In the genomic region with DNA sequence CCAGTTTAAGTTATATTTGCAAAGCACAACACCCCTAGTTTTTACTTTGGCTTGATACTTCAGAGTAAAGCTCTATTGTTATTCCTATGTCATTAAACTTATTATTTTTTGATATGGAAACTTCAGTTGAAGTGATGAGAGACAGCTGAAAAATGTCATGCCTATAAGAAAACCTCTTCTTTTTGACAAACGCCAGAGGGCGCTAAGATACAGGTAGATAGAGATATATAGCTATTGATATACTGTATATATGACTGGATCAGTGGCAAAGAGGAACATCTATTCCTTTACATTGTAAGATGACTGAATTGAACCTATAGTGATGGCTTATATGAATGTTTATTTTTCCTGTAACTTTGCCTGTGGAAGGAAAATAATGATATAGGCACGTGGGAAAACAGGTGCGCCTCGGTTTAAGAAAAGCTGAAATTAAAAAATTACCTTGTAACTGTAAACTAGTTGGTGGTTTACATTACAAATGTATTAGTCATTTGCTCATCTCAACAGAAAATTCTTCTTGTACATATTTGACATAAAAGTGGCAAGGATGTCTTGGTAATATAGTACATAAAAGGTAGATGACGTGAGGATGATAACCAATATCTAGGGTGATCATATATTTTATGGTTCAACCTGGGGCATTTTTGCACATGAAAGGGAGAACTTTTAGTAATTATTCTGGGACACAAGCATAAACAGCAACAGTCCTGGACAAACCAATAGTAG, we compare ENCODE assay signal across 9 cellular contexts.
A peak's percentile ranks its signal among the peaks of the same experiment; 100 is the strongest.
DNase-seq lines count a peak whose midpoint lies in the region; ATAC-seq and TF ChIP-seq lines count a peak whose summit lies in the region.
"Had no signal": no experiment of that assay in that cellular context is flagged by ENCODE, and none has a peak within 500 bp of the region (broad histone marks: within the 10 kb centered on the region; RNA-seq: fewer than 3 reads in every experiment).

No MANE protein-coding gene starts in this region.

- H3K27ac ChIP-seq in PC-9: peak overlapping the region; percentile 26
- H3K27ac ChIP-seq: BLaER1 had no signal

- H4K20me1 ChIP-seq in PC-9 (ENCODE audit: insufficient read depth): no peaks in the 10 kb centered on the region
- H4K20me1 ChIP-seq: BLaER1 had no signal

- no peaks in the 10 kb centered on the region for H3K9me2 ChIP-seq in PC-9 (ENCODE audit: insufficient read depth)

- CTCF ChIA-PET in PC-9 (lab: Charles Lee): interaction anchor here (0.7 to 1.8 kb wide), 7 partner anchors 8 to 192 kb away, joined by 3 to 15 read pairs (median 3); no protein-coding TSS in a partner anchor

- POLR2A ChIA-PET in PC-9 (lab: Charles Lee; ENCODE audit: unreplicated experiment): interaction anchor here (0.7 kb wide), 1 partner anchor 119 kb away, joined by 4 read pairs; no protein-coding TSS in a partner anchor

- peak; percentile 6 for DNase-seq in NK-92 treated with Interleukin-12 subunit alpha and Interleukin-12 subunit beta, amount 100 ng/mL, for 24 hours (lab: John Stamatoyannopoulos, UW)
- DNase-seq in NK-92 (lab: John Stamatoyannopoulos, UW; ENCODE audit: unreplicated experiment): no peak
- peak; percentile 26 to 79 for DNase-seq in PC-9
- peak; percentile 89 for DNase-seq in astrocyte of the spinal cord (ENCODE audit: low read depth, low spot score)
- DNase-seq in iPS-NIHi11 (ENCODE audit: low spot score): peak; percentile 48
- DNase-seq in stimulated activated CD4-positive, alpha-beta T cell treated with anti-CD3 and anti-CD28 coated beads, Interleukin-2, amount 100 ng/mL, for 4 hours (ENCODE audit: low read depth): peak; percentile 40

- no TSS peak for BruUV-seq in PC-9 (replicated peaks; lab: Mats Ljungman, UMichigan)

- H3K9me3 ChIP-seq in PC-9 (ENCODE audit: insufficient read depth, low read depth): no peaks in the 10 kb centered on the region
- H3K9me3 ChIP-seq: BLaER1 had no signal

- H3K27me3 ChIP-seq in PC-9 (ENCODE audit: insufficient read depth, low read depth): no peaks in the 10 kb centered on the region
- H3K27me3 ChIP-seq: BLaER1 had no signal

- H3K4me3 ChIP-seq in PC-9 (no peak overlapping the region), astrocyte of the spinal cord (ENCODE audit: low read depth, low read length) (no peak overlapping the region)
- H3K4me3 ChIP-seq: BLaER1 had no signal

- no peak overlapping the region for H3K4me2 ChIP-seq in PC-9
- H3K4me2 ChIP-seq: BLaER1 had no signal

- intact Hi-C loops in PC-9 (cut with micrococcal nuclease; ENCODE audit: unreplicated experiment): loop anchor here (1.0 to 10.0 kb wide), 5 partner anchors 75 to 1755 kb away; partner anchors contain the start of gene LAMA4

- peaks cover 25% of the 10 kb centered on the region for H3F3A ChIP-seq in PC-9 (ENCODE audit: insufficient read depth, low read depth)

- ATAC-seq in GM21786 (IDR thresholded peaks at IDR 0.05; ENCODE audit: unreplicated experiment): peak; percentile 82

- no peak overlapping the region for H2AFZ ChIP-seq in PC-9

- H3K79me2 ChIP-seq in PC-9 (ENCODE audit: low read depth): no peaks in the 10 kb centered on the region

- TF ChIP-seq CTCF in LNCAP (IDR thresholded peaks at IDR 0.05) (peak; percentile 74), PC-9 (conservative IDR thresholded peaks at IDR 0.05) (peak; percentile 99), astrocyte of the spinal cord (IDR thresholded peaks at IDR 0.05; ENCODE audit: low read depth, low read length) (peak; percentile 56)

- peaks cover 86% of the 10 kb centered on the region for H3K36me3 ChIP-seq in PC-9 (ENCODE audit: low read depth)
- H3K36me3 ChIP-seq: BLaER1 had no signal

- H3K4me1 ChIP-seq in PC-9 (replicated peaks; ENCODE audit: insufficient read depth): peaks cover 14% of the 10 kb centered on the region
- H3K4me1 ChIP-seq: BLaER1 had no signal

- in situ Hi-C loops in astrocyte of the spinal cord (cut with HindIII; ENCODE audit: low sequenced_read_pairs): no loop called here
